ENCODE assay signal across 25 cellular contexts in the genomic region with DNA sequence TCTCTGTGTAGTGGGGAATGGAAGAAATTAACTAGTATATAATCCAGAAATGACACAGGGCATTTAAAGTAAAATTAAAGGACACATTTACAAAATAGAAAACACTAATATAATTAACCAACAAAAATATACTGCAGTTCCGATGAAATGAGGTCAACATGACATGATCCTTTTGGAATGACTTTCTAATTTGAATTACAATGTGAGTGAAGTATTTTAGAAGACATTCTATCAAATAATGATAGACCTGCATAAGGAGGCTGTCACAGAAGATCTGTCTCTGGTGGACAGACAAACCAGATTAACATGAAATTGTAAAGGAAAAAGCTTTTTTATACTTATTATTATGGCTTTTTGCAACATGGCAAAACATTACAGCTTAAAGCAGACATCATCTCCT.
A peak's percentile ranks its signal among the peaks of the same experiment; 100 is the strongest.
DNase-seq lines count a peak whose midpoint lies in the region; ATAC-seq, FAIRE-seq and TF ChIP-seq lines count a peak whose summit lies in the region.
"Had no signal": no experiment of that assay in that cellular context is flagged by ENCODE, and none has a peak within 500 bp of the region (broad histone marks: within the 10 kb centered on the region; RNA-seq: fewer than 3 reads in every experiment).

No MANE protein-coding gene starts in this region.

- H3K4me3 ChIP-seq in HepG2 (replicated peaks in 1 of 3; ENCODE audit: insufficient read depth in 1 of 3, low read depth in 2 of 3, low read length in 3 of 3) (no peak overlapping the region), right lobe of liver (no peak overlapping the region), endodermal cell (ENCODE audit: low read length) (no peak overlapping the region), subcutaneous abdominal adipose tissue (ENCODE audit: low read depth in 1 of 5, low read length in 5 of 5) (no peak overlapping the region)
- H3K4me3 ChIP-seq: BLaER1, HAP-1 had no signal

- peaks cover 28% of the 10 kb centered on the region for H3K4me1 ChIP-seq in HepG2 (ENCODE audit: insufficient read depth, low read length)
- H3K4me1 ChIP-seq in right lobe of liver, result no peaks in the 10 kb centered on the region
- H3K4me1 ChIP-seq in endodermal cell (ENCODE audit: control insufficient read depth, insufficient read depth, low read length), result no peaks in the 10 kb centered on the region
- H3K4me1 ChIP-seq in subcutaneous abdominal adipose tissue (ENCODE audit: control insufficient read depth in 5 of 5, insufficient read depth in 5 of 5, low read length in 5 of 5), result peaks cover 0 to 18% (median 8%) of the 10 kb centered on the region in 5 donors

- DNase-seq in HepG2 (ENCODE audit: low spot score), result no peak
- DNase-seq in right lobe of liver, result no peak
- DNase-seq in T-helper 17 cell, result no peak
- DNase-seq in endodermal cell, result no peak
- DNase-seq in germinal center (ENCODE audit: low spot score), result no peak
- no peak for DNase-seq in NCI-H128 (lab: John Stamatoyannopoulos, UW; ENCODE audit: unreplicated experiment)
- DNase-seq: CD8-positive, alpha-beta T cell; DMS 273 treated with DMSO at 0.1 percent for 48 hours; DMS79; EL; GDM1; GOT3; HFFc6 had no signal

- ATAC-seq in HepG2 (no peak), right lobe of liver (no peak), T-helper 17 cell (no peak), GM21576 (IDR thresholded peaks at IDR 0.05; ENCODE audit: unreplicated experiment) (no peak)
- ATAC-seq: CD8-positive, alpha-beta T cell had no signal

- no peak for FAIRE-seq in HepG2 (lab: Jason Lieb, UNC)
- FAIRE-seq: A204.1, D721Med, GM12891, GM18507, H54 had no signal

- intact Hi-C loops in HepG2 (cut with micrococcal nuclease; ENCODE audit: unreplicated experiment), result no loop called here
- intact Hi-C loops in right lobe of liver (cut with DNase I), result no loop called here

- H3K27me3 ChIP-seq in HepG2 (ENCODE audit: control insufficient read depth in 1 of 2, insufficient read depth in 2 of 2, low read length in 2 of 2) (no peaks in the 10 kb centered on the region), right lobe of liver (no peaks in the 10 kb centered on the region), endodermal cell (ENCODE audit: control insufficient read depth, insufficient read depth, low read length, poor library complexity, severe bottlenecking) (no peaks in the 10 kb centered on the region), subcutaneous abdominal adipose tissue (ENCODE audit: control insufficient read depth in 5 of 5, insufficient read depth in 4 of 5, low read length in 5 of 5) (no peaks in the 10 kb centered on the region)
- H3K27me3 ChIP-seq: BLaER1 had no signal

- H3K4me1 Mint-ChIP-seq in T-helper 17 cell (peaks cover 16% of the 10 kb centered on the region), endodermal cell (peaks cover 4% of the 10 kb centered on the region)
- H3K4me1 Mint-ChIP-seq: B cell had no signal

- H4K20me1 ChIP-seq in HepG2 (ENCODE audit: insufficient read depth, low read length), result no peaks in the 10 kb centered on the region
- H4K20me1 ChIP-seq: BLaER1 had no signal

- H3K36me3 Mint-ChIP-seq in T-helper 17 cell (ENCODE audit: low read depth) (peaks cover 2% of the 10 kb centered on the region), endodermal cell (ENCODE audit: low read depth) (peaks cover 46% of the 10 kb centered on the region)

- H3K36me3 ChIP-seq in HepG2 (replicated peaks in 1 of 2; ENCODE audit: control insufficient read depth in 1 of 2, insufficient read depth in 2 of 2, low read length in 2 of 2) (peaks cover 12 to 59% of the 10 kb centered on the region in 2 experiments), right lobe of liver (peaks cover 0 to 23% (median 12%) of the 10 kb centered on the region in 4 donors), endodermal cell (ENCODE audit: control insufficient read depth, insufficient read depth, low read length) (peaks cover 71% of the 10 kb centered on the region), subcutaneous abdominal adipose tissue (ENCODE audit: control insufficient read depth in 5 of 5, insufficient read depth in 5 of 5, low read length in 5 of 5) (peaks cover 7 to 45% (median 25%) of the 10 kb centered on the region in 5 donors)
- H3K36me3 ChIP-seq: BLaER1, HAP-1 had no signal

- no peaks in the 10 kb centered on the region for H3K79me2 ChIP-seq in HepG2 (ENCODE audit: insufficient read depth, low read length)

- POLR2A ChIA-PET in HepG2 (lab: Yijun Ruan, JAX), result interaction anchor here (0.6 kb wide), 1 partner anchor 30 kb away, joined by 3 read pairs; no protein-coding TSS in a partner anchor

- CTCF ChIA-PET in HepG2 (lab: Yijun Ruan, JAX; ENCODE audit: low intra/inter-chr PET ratio, low total read pairs), result no interaction called here

- 98% methylated on average over 1 of the region's 1 CpG for WGBS in HepG2 (ENCODE audit: low lambda C conversion rate)
- WGBS in right lobe of liver (ENCODE audit: insufficient coverage, low coverage, low lambda C conversion rate, missing lambda C conversion rate), result 75% methylated on average over 1 of the region's 1 CpG
- WGBS in endodermal cell (ENCODE audit: insufficient coverage in 1 of 2, insufficient read length in 1 of 2), 2 experiments, result 100% methylated on average over 1 of the region's 1 CpG; no CpG with 5 or more reads in 1 of the 2 experiments

- no peak overlapping the region for H2AFZ ChIP-seq in HepG2 (ENCODE audit: low read length)

- TF ChIP-seq CTCF in HepG2 (CRISPR knock-in tag; IDR thresholded peaks at IDR 0.05), result no peak
- TF ChIP-seq CTCF in right lobe of liver (IDR thresholded peaks at IDR 0.05), result no peak
- TF ChIP-seq CTCF in endodermal cell (conservative IDR thresholded peaks at IDR 0.05), result no peak

- H3K9me3 Mint-ChIP-seq in endodermal cell, result no peaks in the 10 kb centered on the region
- H3K9me3 Mint-ChIP-seq: CD4-positive, CD25-positive, alpha-beta regulatory T cell; CD8-positive, alpha-beta T cell had no signal

- H3K9me3 ChIP-seq in HepG2 (ENCODE audit: low read length), result no peaks in the 10 kb centered on the region
- no peaks in the 10 kb centered on the region for H3K9me3 ChIP-seq in right lobe of liver
- H3K9me3 ChIP-seq in T-helper 17 cell (ENCODE audit: control insufficient read depth, low read length, poor library complexity, severe bottlenecking), result no peaks in the 10 kb centered on the region
- H3K9me3 ChIP-seq in endodermal cell (ENCODE audit: control insufficient read depth, low read length), result no peaks in the 10 kb centered on the region
- H3K9me3 ChIP-seq in subcutaneous abdominal adipose tissue (ENCODE audit: control insufficient read depth in 5 of 5, low read length in 5 of 5), result no peaks in the 10 kb centered on the region
- H3K9me3 ChIP-seq: BLaER1, HAP-1 had no signal

- TF ChIP-seq EP300 in HepG2 (IDR thresholded peaks at IDR 0.05; ENCODE audit: low read depth in 2 of 2, low read length in 2 of 2) (no peak), HepG2 (CRISPR knock-in tag; IDR thresholded peaks at IDR 0.05; ENCODE audit: borderline replicate concordance) (no peak)

- in situ Hi-C loops in HepG2 (cut with HindIII; ENCODE audit: extremely low pct_ligation_motif_present, low pct_unique_long_range_greater_than_20kb), result no loop called here

- no TSS peak for BruUV-seq in HepG2 (replicated peaks; lab: Mats Ljungman, UMichigan)

- no peak overlapping the region for H3K4me2 ChIP-seq in HepG2 (ENCODE audit: low read depth, low read length)

- H3K27me3 Mint-ChIP-seq in T-helper 17 cell (no peaks in the 10 kb centered on the region), endodermal cell (ENCODE audit: insufficient read depth) (no peaks in the 10 kb centered on the region)
- H3K27me3 Mint-ChIP-seq: B cell; CD4-positive, CD25-positive, alpha-beta regulatory T cell had no signal

- no peak for TF ChIP-seq RAD21 in HepG2 (CRISPR knock-in tag; IDR thresholded peaks at IDR 0.05)

- peak overlapping the region; percentile 9 for H3K27ac Mint-ChIP-seq in T-helper 17 cell
- peak overlapping the region; percentile 72 for H3K27ac Mint-ChIP-seq in endodermal cell
- H3K27ac Mint-ChIP-seq: B cell; CD8-positive, alpha-beta T cell; HFFc6 had no signal

- no peak overlapping the region for H3K9ac ChIP-seq in HepG2 (ENCODE audit: insufficient read depth, low read depth, low read length)
- no peak overlapping the region for H3K9ac ChIP-seq in endodermal cell (ENCODE audit: extremely low read depth, low read length, poor library complexity, severe bottlenecking)
- no peak overlapping the region for H3K9ac ChIP-seq in subcutaneous abdominal adipose tissue (ENCODE audit: low read length in 5 of 5)
- H3K9ac ChIP-seq: BLaER1 had no signal

- H3K4me3 Mint-ChIP-seq in T-helper 17 cell, result no peak overlapping the region
- no peak overlapping the region for H3K4me3 Mint-ChIP-seq in endodermal cell
- H3K4me3 Mint-ChIP-seq: B cell; CD4-positive, CD25-positive, alpha-beta regulatory T cell; CD8-positive, alpha-beta T cell; HFFc6 had no signal

- TF ChIP-seq POLR2A in HepG2 (IDR thresholded peaks at IDR 0.05; ENCODE audit: insufficient read depth in 1 of 2, low read depth in 2 of 2, low read length in 2 of 2) (no peak), right lobe of liver (IDR thresholded peaks at IDR 0.05) (no peak)

- H3K27ac ChIP-seq in HepG2 (ENCODE audit: extremely low read length, insufficient read depth, low read length) (no peak overlapping the region), right lobe of liver (no peak overlapping the region), endodermal cell (ENCODE audit: low read depth, low read length) (no peak overlapping the region), subcutaneous abdominal adipose tissue (ENCODE audit: low read depth, low read length) (peak overlapping the region; percentile 21)
- H3K27ac ChIP-seq: BLaER1, C4-2B had no signal

TF ChIP-seq in HepG2, 621 proteins besides CTCF, POLR2A, EP300 and RAD21:
- TF ChIP-seq MAF1 (CRISPR knock-in tag; IDR thresholded peaks at IDR 0.05; ENCODE audit: borderline replicate concordance) (no peak), POLR2AphosphoS2 (IDR thresholded peaks at IDR 0.05; ENCODE audit: low read depth, low read length) (peak; percentile 29; the same call in 1 of the 2 replicates), ZNF768 (CRISPR knock-in tag; IDR thresholded peaks at IDR 0.05) (no peak), ZFP41 (CRISPR knock-in tag; IDR thresholded peaks at IDR 0.05; ENCODE audit: borderline replicate concordance) (no peak)
